In genomic region chr12:82942963-82943362, GRCh38 we compare ENCODE assay signal across 18 cellular contexts.
DNase-seq lines count a peak whose midpoint lies in the region; ATAC-seq and TF ChIP-seq lines count a peak whose summit lies in the region.
"Had no signal": no experiment of that assay in that cellular context is flagged by ENCODE, and none has a peak within 500 bp of the region (broad histone marks: within the 10 kb centered on the region; RNA-seq: fewer than 3 reads in every experiment).

No MANE protein-coding gene starts in this region.

- in situ Hi-C loops in GM13977 (cut with MboI; ENCODE audit: low pct_unique_long_range_greater_than_20kb, low sequenced_read_pairs, unreplicated experiment) = no loop called here

- DNase-seq in GM13977 (ENCODE audit: low spot score) (peak; percentile 11), NCI-H69 (lab: John Stamatoyannopoulos, UW) (peak; percentile 53), left kidney (ENCODE audit: low read depth, low spot score) (peak; percentile 36), MV-4-11 (lab: John Stamatoyannopoulos, UW) (no peak), GDM1 (lab: John Stamatoyannopoulos, UW) (no peak)
- DNase-seq: activated CD8-positive, alpha-beta memory T cell treated with anti-CD3 and anti-CD28 coated beads for 24 hours; aorta; H7; lower lobe of right lung; MG63; NCI-H2081; right lobe of liver; RPMI8226; stimulated activated CD4-positive, alpha-beta T cell treated with anti-CD3 and anti-CD28 coated beads, Interleukin-2, amount 100 ng/mL, for 48 hours; stimulated activated CD8-positive, alpha-beta memory T cell treated with anti-CD3 and anti-CD28 coated beads, Interleukin-4, amount 100 ng/mL, for 48 hours had no signal

- ATAC-seq in HG02588 (IDR thresholded peaks at IDR 0.05; ENCODE audit: unreplicated experiment) = peak; percentile 60
- no peak for ATAC-seq in HG02763 (IDR thresholded peaks at IDR 0.05; ENCODE audit: unreplicated experiment)
- no peak for ATAC-seq in HG03045 (IDR thresholded peaks at IDR 0.05; ENCODE audit: unreplicated experiment)
- ATAC-seq: lower lobe of right lung, right lobe of liver had no signal

- no peak for TF ChIP-seq CTCF in GM13977 (IDR thresholded peaks at IDR 0.05; ENCODE audit: extremely low read depth, insufficient read depth, missing control alignments)

Comparison
In these comparisons a context has a peak if more than half of its experiments do, and no peak if none do; other contexts are left out.
1. DNase-seq: peak in GM13977 (single experiment), NCI-H69 (single experiment) and left kidney (single experiment); none in MV-4-11 (single experiment) and GDM1 (single experiment).